In the genomic region with DNA sequence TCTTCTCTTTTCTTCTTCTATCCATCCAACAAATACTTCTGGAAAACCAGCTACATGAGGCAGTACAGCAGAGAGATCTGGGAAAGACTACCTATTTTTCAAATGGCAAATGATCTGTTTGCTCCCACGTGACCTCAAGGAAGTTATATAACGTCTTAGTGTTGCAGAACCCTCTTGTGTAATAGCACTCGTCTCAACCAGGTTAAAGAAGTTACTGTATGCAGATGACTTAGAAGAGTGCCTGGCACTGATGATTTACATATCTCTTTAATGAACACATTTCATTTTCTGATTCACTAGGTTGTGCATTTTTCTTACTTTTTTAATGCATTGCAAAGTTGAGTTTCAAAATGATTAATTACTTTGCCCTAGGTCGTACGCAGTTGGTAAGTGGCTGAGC, we compare ENCODE assay signal across 12 cellular contexts.
"Had no signal": no experiment of that assay in that cellular context is flagged by ENCODE, and none has a peak within 500 bp of the region (broad histone marks: within the 10 kb centered on the region; RNA-seq: fewer than 3 reads in every experiment).

No MANE protein-coding gene starts in this region.

- H3K4me3 ChIP-seq: heart right ventricle, left ventricle myocardium inferior, pancreas, upper lobe of left lung had no signal

- H3K36me3 ChIP-seq: heart right ventricle, left ventricle myocardium inferior, pancreas, upper lobe of left lung had no signal

- ATAC-seq: activated naive CD8-positive, alpha-beta T cell treated with anti-CD3 and anti-CD28 coated beads, Interleukin-2, amount 50 U/mL, for 24 hours; heart right ventricle; pancreas had no signal

- H3K9me3 ChIP-seq: left ventricle myocardium inferior, pancreas, upper lobe of left lung had no signal

- H3K27me3 ChIP-seq: heart right ventricle, pancreas, upper lobe of left lung had no signal

- DNase-seq: activated CD4-positive, alpha-beta memory T cell treated with anti-CD3 and anti-CD28 coated beads, Interleukin-2, amount 10 ng/mL, durations not matched to agents 7 days and 5 days; activated naive CD4-positive, alpha-beta T cell treated with Interleukin-2 at 50 U/mL for 16 hours; activated naive CD8-positive, alpha-beta T cell treated with anti-CD3 and anti-CD28 coated beads, Interleukin-2, amount 50 U/mL, for 24 hours; activated T-cell treated with anti-CD3 and anti-CD28 coated beads, Interleukin-2, amount 50 U/mL, for 48 hours; heart right ventricle; left ventricle myocardium inferior; mesendoderm; pancreas; stimulated activated CD4-positive, alpha-beta T cell treated with anti-CD3 and anti-CD28 coated beads, Interleukin-4, amount 100 ng/mL, for 24 hours; T1000; upper lobe of left lung had no signal

- H3K27ac ChIP-seq: left ventricle myocardium inferior, VCaP had no signal
